10 cellular contexts compared by ENCODE assay signal in genomic region chr21:44082648-44083436, GRCh38. TPM values are rescaled to one million over a fixed set of nuclear protein-coding genes. Genes with fewer than 3 reads are reported as not detected.
A peak's percentile ranks its signal among the peaks of the same experiment; 100 is the strongest.
DNase-seq lines count a peak whose midpoint lies in the region; ATAC-seq and TF ChIP-seq lines count a peak whose summit lies in the region.
"Had no signal": no experiment of that assay in that cellular context is flagged by ENCODE, and none has a peak within 500 bp of the region (broad histone marks: within the 10 kb centered on the region; RNA-seq: fewer than 3 reads in every experiment).

No MANE protein-coding gene starts in this region.

- no peak for DNase-seq in CD4-positive, alpha-beta memory T cell
- DNase-seq in endothelial cell (ENCODE audit: low spot score): no peak
- DNase-seq in neuronal stem cell (ENCODE audit: low spot score): no peak
- no peak for DNase-seq in HCEC 1CT
- DNase-seq in CD14-positive monocyte (ENCODE audit: low spot score): no peak
- no peak for DNase-seq in MG63
- DNase-seq: midbrain had no signal

- no peak overlapping the region for H3K14ac ChIP-seq in neuronal stem cell (ENCODE audit: low read length)

- no peak overlapping the region for H4K8ac ChIP-seq in neuronal stem cell (ENCODE audit: low read depth, low read length)

- H2BK5ac ChIP-seq in neuronal stem cell (ENCODE audit: low read length): no peak overlapping the region

- TF ChIP-seq CTCF in endothelial cell (IDR thresholded peaks at IDR 0.05; ENCODE audit: unreplicated experiment) (no peak), CD14-positive monocyte (IDR thresholded peaks at IDR 0.05) (no peak)

- WGBS in neuronal stem cell (ENCODE audit: extremely low coverage in 2 of 2, insufficient read length in 2 of 2, insufficient replicate concordance in 1 of 2), 2 donors: no CpG with 5 or more reads among the region's 24 CpGs

- ATAC-seq in HG03457 (IDR thresholded peaks at IDR 0.05; ENCODE audit: unreplicated experiment): no peak

- H3K4me2 ChIP-seq in neuronal stem cell (ENCODE audit: insufficient read depth, low read length, poor library complexity, severe bottlenecking): no peak overlapping the region

- no peaks in the 10 kb centered on the region for H3K9me3 ChIP-seq in CD4-positive, alpha-beta memory T cell (ENCODE audit: control insufficient read depth in 1 of 2, low read length in 2 of 2)
- H3K9me3 ChIP-seq in KOPT-K1 (ENCODE audit: insufficient read depth, low read length, poor library complexity, severe bottlenecking) (no peaks in the 10 kb centered on the region), neuronal stem cell (replicated peaks in 1 of 2; ENCODE audit: control insufficient read depth in 2 of 2, insufficient read depth in 1 of 2, low read depth in 1 of 2, low read length in 2 of 2) (no peaks in the 10 kb centered on the region), MG63 (no peaks in the 10 kb centered on the region)
- H3K9me3 ChIP-seq: tibial nerve had no signal

- H3K79me1 ChIP-seq in neuronal stem cell (ENCODE audit: low read depth, low read length): peaks cover 5% of the 10 kb centered on the region

- H2BK12ac ChIP-seq in neuronal stem cell (ENCODE audit: low read length): no peak overlapping the region

- H3K4me3 Mint-ChIP-seq in CD4-positive, alpha-beta memory T cell: peak overlapping the region; percentile 74 to 82 (median 81)
- H3K4me3 Mint-ChIP-seq in endothelial cell (ENCODE audit: unreplicated experiment) (peak overlapping the region; percentile 71), CD14-positive monocyte (no peak overlapping the region)

- no peak overlapping the region for H3K4ac ChIP-seq in neuronal stem cell (ENCODE audit: low read length)

- peak overlapping the region; percentile 2 for H3K9ac ChIP-seq in neuronal stem cell (ENCODE audit: low read depth, low read length, poor library complexity)

- H3K4me1 ChIP-seq in CD4-positive, alpha-beta memory T cell (ENCODE audit: insufficient read depth, low read length): peaks cover 97% of the 10 kb centered on the region
- no peaks in the 10 kb centered on the region for H3K4me1 ChIP-seq in neuronal stem cell (ENCODE audit: control insufficient read depth in 2 of 2, insufficient read depth in 1 of 2, low read depth in 1 of 2, low read length in 2 of 2)

- H3K27ac Mint-ChIP-seq in CD4-positive, alpha-beta memory T cell: peak overlapping the region; percentile 89 to 98 (median 95)
- H3K27ac Mint-ChIP-seq in endothelial cell (ENCODE audit: unreplicated experiment) (peak overlapping the region; percentile 95), CD14-positive monocyte (peak overlapping the region in 2 of 7 donors; percentile 47 to 55)

- intact Hi-C loops in CD4-positive, alpha-beta memory T cell (cut with micrococcal nuclease): no loop called here
- intact Hi-C loops in CD14-positive monocyte (cut with micrococcal nuclease): no loop called here

- H2BK120ac ChIP-seq in neuronal stem cell (ENCODE audit: low read depth, low read length): no peak overlapping the region

- no peaks in the 10 kb centered on the region for H3K9me3 Mint-ChIP-seq in CD4-positive, alpha-beta memory T cell
- H3K9me3 Mint-ChIP-seq in endothelial cell (ENCODE audit: unreplicated experiment) (no peaks in the 10 kb centered on the region), CD14-positive monocyte (no peaks in the 10 kb centered on the region)

- H3K27me3 Mint-ChIP-seq in CD4-positive, alpha-beta memory T cell: no peaks in the 10 kb centered on the region
- no peaks in the 10 kb centered on the region for H3K27me3 Mint-ChIP-seq in endothelial cell (ENCODE audit: unreplicated experiment)
- H3K27me3 Mint-ChIP-seq in CD14-positive monocyte (ENCODE audit: low read depth in 3 of 3): peaks cover 0 to 2% (median 2%) of the 10 kb centered on the region in 3 donors

- H3K36me3 Mint-ChIP-seq in CD4-positive, alpha-beta memory T cell: peaks cover 60 to 81% of the 10 kb centered on the region in 2 donors
- H3K36me3 Mint-ChIP-seq in endothelial cell (ENCODE audit: low read depth, unreplicated experiment) (peaks cover 32% of the 10 kb centered on the region), CD14-positive monocyte (peaks cover 86 to 99% of the 10 kb centered on the region in 2 donors)

- POLR2A ChIA-PET in CD4-positive, alpha-beta memory T cell (lab: Charles Lee; ENCODE audit: partially characterized antibody): interaction anchor here (0.7 to 4.5 kb wide), 12 partner anchors 8 to 790 kb away, joined by 3 to 63 read pairs (median 4); partner anchors contain the start of genes PFKL, PTTG1IP and TRAPPC10

- no peak overlapping the region for H2AK5ac ChIP-seq in neuronal stem cell (ENCODE audit: low read depth, low read length)

- H4K91ac ChIP-seq in neuronal stem cell (ENCODE audit: low read depth, low read length, poor library complexity): no peak overlapping the region

- CTCF ChIA-PET in CD4-positive, alpha-beta memory T cell (lab: Charles Lee; ENCODE audit: partially characterized antibody): interaction anchor here (0.5 to 3.3 kb wide), 7 partner anchors 8 to 215 kb away, joined by 3 to 17 read pairs (median 6); no protein-coding TSS in a partner anchor

- no peaks in the 10 kb centered on the region for H3K27me3 ChIP-seq in CD4-positive, alpha-beta memory T cell (ENCODE audit: insufficient read depth, low read length)
- no peaks in the 10 kb centered on the region for H3K27me3 ChIP-seq in neuronal stem cell (ENCODE audit: control insufficient read depth in 3 of 3, insufficient read depth in 3 of 3, low read depth in 1 of 3, low read length in 3 of 3)
- no peaks in the 10 kb centered on the region for H3K27me3 ChIP-seq in MG63
- H3K27me3 ChIP-seq: tibial nerve had no signal

- no peak overlapping the region for H3K18ac ChIP-seq in neuronal stem cell (ENCODE audit: low read length)

- no peak overlapping the region for H2BK15ac ChIP-seq in neuronal stem cell (ENCODE audit: low read length)

- no peak overlapping the region for H3K23ac ChIP-seq in neuronal stem cell (ENCODE audit: low read depth, low read length, poor library complexity)

- H2AFZ ChIP-seq in neuronal stem cell (ENCODE audit: low read length): no peak overlapping the region

- peak overlapping the region in 1 of 2 donors; percentile 11 for H3K4me3 ChIP-seq in CD4-positive, alpha-beta memory T cell (ENCODE audit: low read length in 2 of 2)
- H3K4me3 ChIP-seq in neuronal stem cell (ENCODE audit: low read length in 2 of 2) (peak overlapping the region in 1 of 2 donors; percentile 26), MG63 (no peak overlapping the region)
- H3K4me3 ChIP-seq: tibial nerve had no signal

- H3K4me1 Mint-ChIP-seq in CD4-positive, alpha-beta memory T cell: peaks cover 63 to 97% (median 84%) of the 10 kb centered on the region in 4 donors
- H3K4me1 Mint-ChIP-seq in endothelial cell (ENCODE audit: unreplicated experiment): peaks cover 12% of the 10 kb centered on the region
- H3K4me1 Mint-ChIP-seq in CD14-positive monocyte: peaks cover 13% of the 10 kb centered on the region

- H3K36me3 ChIP-seq in CD4-positive, alpha-beta memory T cell (ENCODE audit: insufficient read depth, low read length): peaks cover 38% of the 10 kb centered on the region
- H3K36me3 ChIP-seq in KOPT-K1 (ENCODE audit: insufficient read depth, low read length) (peaks cover 88% of the 10 kb centered on the region), neuronal stem cell (replicated peaks in 1 of 2; ENCODE audit: control insufficient read depth in 2 of 2, insufficient read depth in 2 of 2, low read length in 2 of 2) (peaks cover 34 to 99% of the 10 kb centered on the region in 2 donors), MG63 (peaks cover 65% of the 10 kb centered on the region)

- peak overlapping the region; percentile 71 for H3K27ac ChIP-seq in CD4-positive, alpha-beta memory T cell (ENCODE audit: low read depth, low read length)
- peak overlapping the region; percentile 75 for H3K27ac ChIP-seq in KOPT-K1 (ENCODE audit: low read depth, low read length, poor library complexity, severe bottlenecking)
- H3K27ac ChIP-seq in neuronal stem cell (replicated peaks; ENCODE audit: low read length): no peak overlapping the region

RNA-seq across cellular contexts. Expression of gene PWP2, which starts 24.4 kb away (rescaled TPM):
- total RNA-seq in CD4-positive, alpha-beta memory T cell: 10 to 100 TPM; 27.2 to 28.2 TPM
- 10 to 100 TPM in 1 of 2 donors, under 1 TPM in 1; 0.35 to 13.9 TPM for polyA plus RNA-seq in CD4-positive, alpha-beta memory T cell
- total RNA-seq in endothelial cell (ENCODE audit: unreplicated experiment): 11.0 TPM
- 1.2 TPM for polyA plus RNA-seq in neuronal stem cell (2013, experiment 1 of 2)
- 0.69 TPM for polyA plus RNA-seq in neuronal stem cell (2013, experiment 2 of 2)
- 1 to 10 TPM; 4.4 TPM for polyA plus RNA-seq in CD14-positive monocyte
- total RNA-seq in MG63 (2014; rRNA removed; shearing (Covaris generic); ENCODE audit: low replicate concordance): 45.2 and 51.7 TPM in 2 replicates

RNA-seq across cellular contexts. Expression of gene GATD3, which starts 50.6 kb away (rescaled TPM):
- total RNA-seq in CD4-positive, alpha-beta memory T cell: 10 to 100 TPM; 55.6 to 56.6 TPM
- 10 to 100 TPM; 10.9 to 48.9 TPM for polyA plus RNA-seq in CD4-positive, alpha-beta memory T cell
- 41.3 TPM for total RNA-seq in endothelial cell (ENCODE audit: unreplicated experiment)
- 10.3 TPM for polyA plus RNA-seq in neuronal stem cell (2013, experiment 1 of 2)
- polyA plus RNA-seq in neuronal stem cell (2013, experiment 2 of 2): 12.2 TPM
- 10 to 100 TPM; 35.8 to 42.4 TPM for polyA plus RNA-seq in CD14-positive monocyte
- total RNA-seq in MG63 (2014; rRNA removed; shearing (Covaris generic); ENCODE audit: low replicate concordance): 41.1 and 42.6 TPM in 2 replicates

Comparison
In these comparisons a context has a peak if more than half of its experiments do, and no peak if none do; other contexts are left out.
1. H3K4me3 Mint-ChIP-seq: peak in CD4-positive, alpha-beta memory T cell (8 of 8) and endothelial cell (single experiment); none in CD14-positive monocyte (0 of 2).